In genomic region chr15:65386376-65386775, GRCh38 we compare ENCODE assay signal across 1 cellular context.
TF ChIP-seq lines count a peak whose summit lies in the region.

No MANE protein-coding gene starts in this region.

TF ChIP-seq in HepG2, 621 proteins besides CTCF, POLR2A, EP300 and RAD21 (continued from another document):
- TF ChIP-seq ZBTB34 (CRISPR knock-in tag; IDR thresholded peaks at IDR 0.05) (no peak), FOXO4 (CRISPR knock-in tag; conservative IDR thresholded peaks at IDR 0.05) (no peak), ZBTB10 (CRISPR knock-in tag; IDR thresholded peaks at IDR 0.05; ENCODE audit: borderline replicate concordance) (no peak), ZNF407 (CRISPR knock-in tag; IDR thresholded peaks at IDR 0.05; ENCODE audit: not compliant biosample characterization) (no peak), ZNF432 (CRISPR knock-in tag; IDR thresholded peaks at IDR 0.05; ENCODE audit: borderline replicate concordance) (no peak), JUND (CRISPR knock-in tag; IDR thresholded peaks at IDR 0.05) (no peak), CREB1 (IDR thresholded peaks at IDR 0.05) (no peak), CREB1 (CRISPR knock-in tag; IDR thresholded peaks at IDR 0.05) (no peak), ZNF674 (CRISPR knock-in tag; IDR thresholded peaks at IDR 0.05; ENCODE audit: low read depth) (no peak), ONECUT2 (CRISPR knock-in tag; IDR thresholded peaks at IDR 0.05) (no peak), FOXP4 (CRISPR knock-in tag; IDR thresholded peaks at IDR 0.05) (no peak), NR2F1 (CRISPR knock-in tag; IDR thresholded peaks at IDR 0.05) (no peak), ZNF605 (CRISPR knock-in tag; IDR thresholded peaks at IDR 0.05) (no peak), TCF12 (IDR thresholded peaks at IDR 0.05) (no peak), TCF12 (CRISPR knock-in tag; IDR thresholded peaks at IDR 0.05) (no peak), ZNF318 (CRISPR knock-in tag; IDR thresholded peaks at IDR 0.05) (no peak)
